ENCODE assay signal across 8 cellular contexts in the genomic region with DNA sequence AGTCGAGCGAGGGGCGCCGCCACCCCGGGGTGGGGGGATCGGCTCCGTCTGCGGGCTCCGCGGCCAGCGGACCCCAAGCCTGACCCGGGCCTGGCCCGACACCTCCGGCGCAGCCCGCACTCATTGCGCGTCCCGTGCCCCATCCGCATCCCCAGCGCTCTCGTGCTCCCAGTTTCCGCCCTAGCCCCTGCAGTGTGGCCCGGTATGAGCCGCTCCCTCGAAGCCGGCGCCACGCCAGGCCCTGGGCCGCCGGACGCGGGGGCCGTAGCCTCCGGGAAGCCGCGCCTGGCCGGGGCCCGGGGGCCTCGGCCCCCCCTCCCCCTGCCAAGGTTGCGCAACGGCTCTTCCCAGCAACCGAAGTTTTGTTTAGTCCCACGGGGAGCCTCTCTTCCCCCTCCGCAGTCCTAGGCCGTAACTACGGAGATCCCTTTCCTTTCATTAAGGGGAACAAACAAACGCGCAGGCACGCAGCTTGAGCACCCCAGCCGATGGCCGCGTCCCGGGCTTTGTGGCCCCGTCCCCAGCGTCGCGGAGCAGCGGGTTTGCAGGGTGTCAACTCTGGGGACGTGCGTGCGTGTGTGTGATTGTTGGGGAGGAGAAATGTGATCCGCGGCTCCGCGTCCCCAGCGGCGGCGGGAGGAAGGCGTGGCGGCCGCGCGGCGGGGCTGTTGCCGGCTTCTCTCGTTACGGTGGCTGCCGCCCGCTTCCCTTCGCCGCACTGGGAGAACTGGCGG. TPM values are rescaled to one million over a fixed set of nuclear protein-coding genes. Genes with fewer than 3 reads are reported as not detected.
A peak's percentile ranks its signal among the peaks of the same experiment; 100 is the strongest.
DNase-seq lines count a peak whose midpoint lies in the region; ATAC-seq and TF ChIP-seq lines count a peak whose summit lies in the region.

No MANE protein-coding gene starts in this region.

- H3K27me3 ChIP-seq in DOHH2 (ENCODE audit: control insufficient read depth, low read length) (no peaks in the 10 kb centered on the region), KMS-11 (ENCODE audit: insufficient read depth, low read depth) (no peaks in the 10 kb centered on the region)

- peaks cover 10% of the 10 kb centered on the region for H3K27me3 Mint-ChIP-seq in nephron progenitor cell (ENCODE audit: low read depth, poor library complexity)
- H3K27me3 Mint-ChIP-seq in stimulated activated naive CD8-positive, alpha-beta T cell treated with anti-CD3 and anti-CD28 coated beads, Interleukin-15, Interleukin-2, amounts not matched to agents 100 ng/mL and 50 ng/mL, for 24 hours: no peaks in the 10 kb centered on the region

- H3K4me1 ChIP-seq in DOHH2 (ENCODE audit: control insufficient read depth, low read length) (peaks cover 36% of the 10 kb centered on the region), KMS-11 (ENCODE audit: low read depth, poor library complexity, severe bottlenecking) (peaks cover 33% of the 10 kb centered on the region)

- peak overlapping the region; percentile 96 for H3K4me3 Mint-ChIP-seq in nephron progenitor cell
- peak overlapping the region; percentile 93 for H3K4me3 Mint-ChIP-seq in stimulated activated naive CD8-positive, alpha-beta T cell treated with anti-CD3 and anti-CD28 coated beads, Interleukin-15, Interleukin-2, amounts not matched to agents 100 ng/mL and 50 ng/mL, for 24 hours

- peaks cover 59% of the 10 kb centered on the region for H3K79me2 ChIP-seq in DOHH2 (ENCODE audit: control insufficient read depth, low read length)
- peaks cover 57% of the 10 kb centered on the region for H3K79me2 ChIP-seq in KMS-11 (ENCODE audit: insufficient read depth, low read depth)

- H3K36me3 ChIP-seq in DOHH2 (ENCODE audit: control insufficient read depth, low read length): peaks cover 7% of the 10 kb centered on the region; the same call in 1 of the 2 replicates
- no peaks in the 10 kb centered on the region for H3K36me3 ChIP-seq in KMS-11 (ENCODE audit: insufficient read depth)

- peaks cover 42% of the 10 kb centered on the region for H3K4me1 Mint-ChIP-seq in nephron progenitor cell
- H3K4me1 Mint-ChIP-seq in stimulated activated naive CD8-positive, alpha-beta T cell treated with anti-CD3 and anti-CD28 coated beads, Interleukin-15, Interleukin-2, amounts not matched to agents 100 ng/mL and 50 ng/mL, for 24 hours (ENCODE audit: low read depth): peaks cover 41% of the 10 kb centered on the region

- H3K36me3 Mint-ChIP-seq in nephron progenitor cell (ENCODE audit: low read depth): no peaks in the 10 kb centered on the region
- peaks cover 8% of the 10 kb centered on the region for H3K36me3 Mint-ChIP-seq in stimulated activated naive CD8-positive, alpha-beta T cell treated with anti-CD3 and anti-CD28 coated beads, Interleukin-15, Interleukin-2, amounts not matched to agents 100 ng/mL and 50 ng/mL, for 24 hours (ENCODE audit: low read depth)

- CTCF ChIA-PET in RWPE1 (lab: Yijun Ruan, JAX): interaction anchor here (0.7 kb wide), 2 partner anchors 12 to 34 kb away, joined by 3 read pairs; no protein-coding TSS in a partner anchor

- H3K9me2 ChIP-seq in DOHH2 (replicated peaks; ENCODE audit: control insufficient read depth, low read length): no peaks in the 10 kb centered on the region

- no peaks in the 10 kb centered on the region for H3K9me3 ChIP-seq in DOHH2 (ENCODE audit: control insufficient read depth, insufficient read depth, low read length)

- peaks cover 7% of the 10 kb centered on the region; the same call in 1 of the 2 replicates for H4K20me1 ChIP-seq in DOHH2 (ENCODE audit: control insufficient read depth, insufficient read depth, low read depth, low read length)
- no peaks in the 10 kb centered on the region; the same call in 1 of the 2 replicates for H4K20me1 ChIP-seq in KMS-11 (ENCODE audit: insufficient read depth)

- H3F3A ChIP-seq in DOHH2 (ENCODE audit: control insufficient read depth, insufficient read depth): no peaks in the 10 kb centered on the region

- H3K4me2 ChIP-seq in DOHH2 (ENCODE audit: low read length): peak overlapping the region; percentile 90
- peak overlapping the region; percentile 80 for H3K4me2 ChIP-seq in KMS-11

- peak; percentile 83 for DNase-seq in RWPE1 (ENCODE audit: low spot score)
- DNase-seq in activated T-helper 9 cell treated with anti-CD3 and anti-CD28 coated beads, Interleukin-2, amount 50 U/mL, for 16 hours (ENCODE audit: low read depth): peak; percentile 53
- peak; percentile 91 for DNase-seq in fibroblast of the aortic adventitia (ENCODE audit: low read depth)
- peak; percentile 85 for DNase-seq in nephron progenitor cell

- peak; percentile 39 for ATAC-seq in GM21737 (IDR thresholded peaks at IDR 0.05; ENCODE audit: unreplicated experiment)

- peak; percentile 32 for TF ChIP-seq CTCF in DOHH2 (IDR thresholded peaks at IDR 0.05; ENCODE audit: low read depth, low read length, poor library complexity, severe bottlenecking)
- TF ChIP-seq CTCF in KMS-11 (conservative IDR thresholded peaks at IDR 0.05; ENCODE audit: low read depth, low read length): no peak
- no peak for TF ChIP-seq CTCF in RWPE1 (conservative IDR thresholded peaks at IDR 0.05; ENCODE audit: low read depth)
- no peak for TF ChIP-seq CTCF in fibroblast of the aortic adventitia (IDR thresholded peaks at IDR 0.05; ENCODE audit: insufficient read depth, low read length)
- no peak for TF ChIP-seq CTCF in nephron progenitor cell (IDR thresholded peaks at IDR 0.05)

- H3K27ac Mint-ChIP-seq in nephron progenitor cell: peak overlapping the region; percentile 99
- peak overlapping the region; percentile 98 for H3K27ac Mint-ChIP-seq in stimulated activated naive CD8-positive, alpha-beta T cell treated with anti-CD3 and anti-CD28 coated beads, Interleukin-15, Interleukin-2, amounts not matched to agents 100 ng/mL and 50 ng/mL, for 24 hours

- POLR2A ChIA-PET in RWPE1 (lab: Yijun Ruan, JAX; ENCODE audit: low non-redundant PET): no interaction called here

- H3K4me3 ChIP-seq in DOHH2 (ENCODE audit: low read length) (peak overlapping the region; percentile 90), KMS-11 (IDR thresholded peaks at IDR 0.05; ENCODE audit: insufficient read depth, low read depth, low read length) (no peak overlapping the region), fibroblast of the aortic adventitia (ENCODE audit: low read depth, low read length) (peak overlapping the region; percentile 91)

- H3K9me3 Mint-ChIP-seq in nephron progenitor cell: no peaks in the 10 kb centered on the region
- H3K9me3 Mint-ChIP-seq in stimulated activated naive CD8-positive, alpha-beta T cell treated with anti-CD3 and anti-CD28 coated beads, Interleukin-15, Interleukin-2, amounts not matched to agents 100 ng/mL and 50 ng/mL, for 24 hours: peaks cover 3% of the 10 kb centered on the region

- H2AFZ ChIP-seq in KMS-11 (ENCODE audit: low read depth): peak overlapping the region; percentile 56

- H3K27ac ChIP-seq in DOHH2 (ENCODE audit: low read depth, low read length) (peak overlapping the region; percentile 87), KMS-11 (peak overlapping the region; percentile 98), RWPE1 (peak overlapping the region; percentile 100)

- peak overlapping the region; percentile 99 for H3K9ac ChIP-seq in KMS-11

RNA-seq across cellular contexts. Expression of a gene that starts 0.9 kb away (rescaled TPM):
- total RNA-seq in fibroblast of the aortic adventitia (ENCODE audit: low replicate concordance): 164 and 369 TPM in 2 replicates
